28 cellular contexts compared by ENCODE assay signal in genomic region chr2:36861896-36862295, GRCh38.
"Had no signal": no experiment of that assay in that cellular context is flagged by ENCODE, and none has a peak within 500 bp of the region (broad histone marks: within the 10 kb centered on the region; RNA-seq: fewer than 3 reads in every experiment).

No MANE protein-coding gene starts in this region.

- DNase-seq: colonic mucosa; cortex of kidney; effector CD8-positive, alpha-beta T cell; effector memory CD8-positive, alpha-beta T cell; endodermal cell; erythroblast; esophagus squamous epithelium; foreskin fibroblast; foreskin melanocyte; gastrocnemius medialis; glutamatergic neuron; head of caudate nucleus; heart right ventricle; hippocampal formation; left cardiac atrium; left lung; left ventricle myocardium superior; lower lobe of right lung; mesenchymal stem cell; mucosa of descending colon; naive B cell had no signal

- H3K27ac ChIP-seq: colonic mucosa, epithelial cell of prostate, esophagus squamous epithelium, gastrocnemius medialis, heart right ventricle, left lung, lower lobe of right lung had no signal

- H3K4me3 Mint-ChIP-seq: dendritic cell treated with granulocyte-macrophage colony-stimulating factor and Interleukin-4, amounts not matched to agents 40 ng/mL and 50 ng/mL, for 4 days; effector memory CD8-positive, alpha-beta T cell; endodermal cell; mesothelial cell of epicardium; naive B cell had no signal

- H3K9me3 ChIP-seq: colonic mucosa, esophagus squamous epithelium, heart right ventricle, left lung, lower lobe of right lung, mucosa of descending colon had no signal

- FAIRE-seq: endometrium, islet of Langerhans, keratinocyte had no signal

- ATAC-seq: effector memory CD8-positive, alpha-beta T cell; esophagus mucosa; gastrocnemius medialis; heart right ventricle; left cardiac atrium; left lung; left ventricle myocardium superior; lower lobe of right lung; mucosa of descending colon had no signal

- H3K36me3 ChIP-seq: colonic mucosa had no signal

- H3K4me1 ChIP-seq: colonic mucosa, esophagus squamous epithelium, gastrocnemius medialis, heart right ventricle, left lung, lower lobe of right lung had no signal

- H3K27ac Mint-ChIP-seq: dendritic cell treated with granulocyte-macrophage colony-stimulating factor and Interleukin-4, amounts not matched to agents 40 ng/mL and 50 ng/mL, for 4 days; effector memory CD8-positive, alpha-beta T cell; endodermal cell; mesothelial cell of epicardium had no signal

- H3K27me3 ChIP-seq: colonic mucosa, esophagus squamous epithelium, gastrocnemius medialis, heart right ventricle, left lung had no signal

- H3K4me1 Mint-ChIP-seq: endodermal cell, mesothelial cell of epicardium, naive B cell had no signal

- H3K27me3 Mint-ChIP-seq: dendritic cell treated with granulocyte-macrophage colony-stimulating factor and Interleukin-4, amounts not matched to agents 40 ng/mL and 50 ng/mL, for 4 days; effector memory CD8-positive, alpha-beta T cell; naive B cell had no signal

- H3K4me3 ChIP-seq: colonic mucosa, esophagus squamous epithelium, gastrocnemius medialis, heart right ventricle, left lung, lower lobe of right lung, mucosa of descending colon had no signal

- H3K9me3 Mint-ChIP-seq: dendritic cell treated with granulocyte-macrophage colony-stimulating factor and Interleukin-4, amounts not matched to agents 40 ng/mL and 50 ng/mL, for 4 days; effector memory CD8-positive, alpha-beta T cell had no signal
